Comparison of ENCODE assay signal across 8 cellular contexts in the genomic region with DNA sequence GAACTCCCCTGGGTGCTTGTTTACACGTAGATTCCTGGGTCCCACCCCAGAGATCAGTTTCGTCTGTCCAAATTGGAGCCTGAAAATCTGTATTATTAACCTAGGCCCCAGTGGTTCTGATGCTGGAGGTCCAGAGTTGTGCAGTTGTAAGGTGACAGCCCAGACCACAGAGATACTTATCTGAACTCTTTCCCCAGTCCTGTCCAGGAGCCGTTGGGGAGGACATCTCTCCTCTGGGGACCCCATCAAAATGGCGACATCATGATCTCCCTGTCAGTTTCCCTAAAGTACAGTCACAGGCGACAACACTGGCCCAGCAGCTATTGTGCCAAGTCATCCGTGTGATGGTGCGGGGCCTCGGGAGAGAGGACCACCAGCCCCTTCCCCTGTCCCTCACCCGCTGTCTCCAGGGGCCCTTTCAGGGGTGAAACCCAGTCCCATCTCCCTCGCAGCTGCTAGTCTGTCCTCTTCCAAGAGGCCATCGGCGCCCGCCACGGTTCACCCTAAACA. TPM values are rescaled to one million over a fixed set of nuclear protein-coding genes. Genes with fewer than 3 reads are reported as not detected.
A peak's percentile ranks its signal among the peaks of the same experiment; 100 is the strongest.
DNase-seq lines count a peak whose midpoint lies in the region; ATAC-seq and TF ChIP-seq lines count a peak whose summit lies in the region.

No MANE protein-coding gene starts in this region.

- peak overlapping the region; percentile 91 for H3K27ac Mint-ChIP-seq in chondrocyte (ENCODE audit: unreplicated experiment)
- peak overlapping the region; percentile 72 to 99 (median 98) for H3K27ac Mint-ChIP-seq in naive thymus-derived CD8-positive, alpha-beta T cell

- H3K4me1 ChIP-seq in BE2C (no peaks in the 10 kb centered on the region; the same call in 1 of the 2 replicates), KMS-11 (ENCODE audit: low read depth, poor library complexity, severe bottlenecking) (peaks cover 5% of the 10 kb centered on the region)

- peak overlapping the region; percentile 64 for H3K4me3 ChIP-seq in BE2C (ENCODE audit: low read depth, low read length)
- no peak overlapping the region for H3K4me3 ChIP-seq in KMS-11 (IDR thresholded peaks at IDR 0.05; ENCODE audit: insufficient read depth, low read depth, low read length)

- POLR2A ChIA-PET in naive thymus-derived CD8-positive, alpha-beta T cell (lab: Charles Lee), result interaction anchor here (0.9 kb wide), 1 partner anchor 10 kb away, joined by 3 read pairs; no protein-coding TSS in a partner anchor

- peak overlapping the region; percentile 26; the same call in 1 of the 2 replicates for H3K27ac ChIP-seq in KMS-11

- TF ChIP-seq CTCF in BE2C (IDR thresholded peaks at IDR 0.05; ENCODE audit: low read depth, low read length), result no peak
- no peak for TF ChIP-seq CTCF in KMS-11 (conservative IDR thresholded peaks at IDR 0.05; ENCODE audit: low read depth, low read length)
- no peak for TF ChIP-seq CTCF in chondrocyte (IDR thresholded peaks at IDR 0.05)

- peak overlapping the region; percentile 81; the same call in 1 of the 2 replicates for H3K9ac ChIP-seq in KMS-11

- H3K4me3 Mint-ChIP-seq in chondrocyte (ENCODE audit: unreplicated experiment), result peak overlapping the region; percentile 70
- H3K4me3 Mint-ChIP-seq in naive thymus-derived CD8-positive, alpha-beta T cell, result peak overlapping the region; percentile 61 to 94 (median 82)

- peaks cover 2% of the 10 kb centered on the region for H3K27me3 Mint-ChIP-seq in chondrocyte (ENCODE audit: low read depth)
- peaks cover 0 to 5% (median 0%) of the 10 kb centered on the region in 5 donors for H3K27me3 Mint-ChIP-seq in naive thymus-derived CD8-positive, alpha-beta T cell

- no peaks in the 10 kb centered on the region; the same call in 1 of the 2 replicates for H3K79me2 ChIP-seq in KMS-11 (ENCODE audit: insufficient read depth, low read depth)

- peaks cover 26% of the 10 kb centered on the region for H3K4me1 Mint-ChIP-seq in chondrocyte (ENCODE audit: low read depth)
- H3K4me1 Mint-ChIP-seq in naive thymus-derived CD8-positive, alpha-beta T cell, result peaks cover 18 to 67% (median 35%) of the 10 kb centered on the region in 4 donors

- no peaks in the 10 kb centered on the region for H3K27me3 ChIP-seq in BE2C
- H3K27me3 ChIP-seq in KMS-11 (ENCODE audit: insufficient read depth, low read depth), result peaks cover 9% of the 10 kb centered on the region; the same call in 1 of the 2 replicates

- ATAC-seq in naive thymus-derived CD8-positive, alpha-beta T cell, result no peak
- no peak for ATAC-seq in GM18861 (IDR thresholded peaks at IDR 0.05; ENCODE audit: unreplicated experiment)

- no peaks in the 10 kb centered on the region for H3K36me3 Mint-ChIP-seq in chondrocyte (ENCODE audit: low read depth)
- no peaks in the 10 kb centered on the region for H3K36me3 Mint-ChIP-seq in naive thymus-derived CD8-positive, alpha-beta T cell

- no peak for DNase-seq in BE2C
- DNase-seq in chondrocyte (ENCODE audit: low spot score), result no peak
- no peak for DNase-seq in naive thymus-derived CD8-positive, alpha-beta T cell
- DNase-seq in COR-L47 (lab: John Stamatoyannopoulos, UW), result no peak
- DNase-seq in NK-92 treated with Interleukin-12 subunit alpha and Interleukin-12 subunit beta, amount 100 ng/mL, for 24 hours (lab: John Stamatoyannopoulos, UW), result no peak
- DNase-seq in SW 1271 (lab: John Stamatoyannopoulos, UW), result no peak

- no peaks in the 10 kb centered on the region for H3K9me3 ChIP-seq in BE2C

- H3K36me3 ChIP-seq in BE2C (no peaks in the 10 kb centered on the region), KMS-11 (ENCODE audit: insufficient read depth) (no peaks in the 10 kb centered on the region)

- peak overlapping the region; percentile 80 for H3K4me2 ChIP-seq in KMS-11

- no peaks in the 10 kb centered on the region for H3K9me3 Mint-ChIP-seq in chondrocyte (ENCODE audit: low read depth)
- H3K9me3 Mint-ChIP-seq in naive thymus-derived CD8-positive, alpha-beta T cell, result no peaks in the 10 kb centered on the region

- peak overlapping the region; percentile 79 for H2AFZ ChIP-seq in KMS-11 (ENCODE audit: low read depth)

- no peaks in the 10 kb centered on the region for H4K20me1 ChIP-seq in KMS-11 (ENCODE audit: insufficient read depth)

RNA-seq across cellular contexts. Expression of a gene that starts 0.7 kb away (rescaled TPM):
- polyA plus RNA-seq in BE2C (2012; ENCODE audit: insufficient read depth, insufficient read length, low read depth), result 8.8 TPM
- 7.9 to 10.4 TPM (median 9.6 TPM) in 3 replicates for total RNA-seq in chondrocyte
- 10 to 100 TPM; 25.3 to 26.0 TPM for total RNA-seq in naive thymus-derived CD8-positive, alpha-beta T cell
- 100 to 1,000 TPM in 1 of 3 donors, 10 to 100 TPM in 2; 27.6 to 129 (median 29.5) TPM for polyA plus RNA-seq in naive thymus-derived CD8-positive, alpha-beta T cell

RNA-seq across cellular contexts. Expression of a gene that starts 29.3 kb away (rescaled TPM):
- polyA plus RNA-seq in BE2C (2012; ENCODE audit: insufficient read depth, insufficient read length, low read depth), result not detected
- total RNA-seq in chondrocyte, result not detected in 3 replicates
- under 1 TPM in 1 of 2 experiments, not detected in 1; 0.78 TPM for total RNA-seq in naive thymus-derived CD8-positive, alpha-beta T cell
- under 1 TPM in 1 of 3 donors, not detected in 2; 0.62 TPM for polyA plus RNA-seq in naive thymus-derived CD8-positive, alpha-beta T cell

RNA-seq across cellular contexts. Expression of a gene that starts 47.6 kb away (rescaled TPM):
- not detected for polyA plus RNA-seq in BE2C (2012; ENCODE audit: insufficient read depth, insufficient read length, low read depth)
- total RNA-seq in chondrocyte, result not detected in 3 replicates
- total RNA-seq in naive thymus-derived CD8-positive, alpha-beta T cell, result not detected
- not detected for polyA plus RNA-seq in naive thymus-derived CD8-positive, alpha-beta T cell
